Comparison of ENCODE assay signal across 8 cellular contexts in the genomic region with DNA sequence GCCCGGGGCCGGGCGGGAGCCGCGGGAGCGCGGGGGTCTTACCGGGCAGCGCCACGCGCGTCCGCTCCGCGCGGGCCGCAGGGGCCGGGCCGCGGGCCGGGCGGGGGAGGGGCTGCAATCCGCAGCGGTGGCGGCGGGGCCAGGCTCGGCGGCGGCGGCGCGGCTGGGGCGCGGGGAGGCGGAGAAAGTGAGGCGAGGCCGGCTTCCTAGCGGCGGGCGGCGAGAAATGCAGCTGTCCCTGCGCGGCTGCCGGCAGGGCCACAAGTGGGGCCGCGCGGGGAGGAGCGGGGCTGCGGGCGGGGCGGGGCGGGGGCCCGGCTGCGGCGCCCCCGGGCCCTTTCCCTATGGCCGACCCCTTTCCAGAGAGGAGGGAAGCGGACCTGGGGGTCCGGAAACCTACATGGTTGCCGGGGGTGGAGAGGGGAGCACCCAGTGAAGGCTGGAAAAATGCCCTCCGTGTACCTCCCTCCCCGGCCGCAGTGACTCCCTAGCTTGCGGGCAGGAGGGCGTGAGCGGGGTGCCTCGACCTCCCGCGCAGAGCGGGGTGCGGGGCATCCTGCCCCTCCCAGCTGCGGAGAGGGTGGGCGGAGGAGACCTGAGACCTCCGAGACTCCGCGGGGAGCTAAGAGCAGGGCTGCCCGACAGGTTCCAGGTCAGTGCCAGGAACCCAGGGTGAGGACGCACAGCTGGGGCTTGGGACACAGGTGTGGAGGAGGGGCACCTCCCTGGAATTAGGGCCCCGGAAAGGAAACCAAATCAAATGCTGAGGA. TPM values are rescaled to one million over a fixed set of nuclear protein-coding genes. Genes with fewer than 3 reads are reported as not detected.
DNase-seq lines count a peak whose midpoint lies in the region; ATAC-seq, FAIRE-seq and TF ChIP-seq lines count a peak whose summit lies in the region.

A gene with protein sequence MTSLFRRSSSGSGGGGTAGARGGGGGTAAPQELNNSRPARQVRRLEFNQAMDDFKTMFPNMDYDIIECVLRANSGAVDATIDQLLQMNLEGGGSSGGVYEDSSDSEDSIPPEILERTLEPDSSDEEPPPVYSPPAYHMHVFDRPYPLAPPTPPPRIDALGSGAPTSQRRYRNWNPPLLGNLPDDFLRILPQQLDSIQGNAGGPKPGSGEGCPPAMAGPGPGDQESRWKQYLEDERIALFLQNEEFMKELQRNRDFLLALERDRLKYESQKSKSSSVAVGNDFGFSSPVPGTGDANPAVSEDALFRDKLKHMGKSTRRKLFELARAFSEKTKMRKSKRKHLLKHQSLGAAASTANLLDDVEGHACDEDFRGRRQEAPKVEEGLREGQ (minus strand): TSS at position 230 of the 770 bp plus-strand sequence. CDS start 69,848 bp downstream, outside the sequence.

- no peaks in the 10 kb centered on the region for H3K9me2 ChIP-seq in hepatocyte (replicated peaks; ENCODE audit: insufficient read depth)

- peak within 1 kb of the TSS; percentile 99 for H3K4me2 ChIP-seq in KMS-11
- peak within 1 kb of the TSS; percentile 96 for H3K4me2 ChIP-seq in astrocyte (ENCODE audit: low read length)
- peak within 1 kb of the TSS; percentile 99 for H3K4me2 ChIP-seq in hepatocyte

- H3K79me2 ChIP-seq in KMS-11 (ENCODE audit: insufficient read depth, low read depth), result no peaks in the 10 kb centered on the region
- H3K79me2 ChIP-seq in astrocyte (ENCODE audit: insufficient read depth, low read length), result peaks cover 31% of the 10 kb centered on the region
- peaks cover 31% of the 10 kb centered on the region for H3K79me2 ChIP-seq in hepatocyte

- H3K4me3 Mint-ChIP-seq in T-helper 17 cell (peak within 1 kb of the TSS; percentile 85), astrocyte (ENCODE audit: unreplicated experiment) (peak within 1 kb of the TSS; percentile 91)

- H3K27me3 ChIP-seq in KMS-11 (ENCODE audit: insufficient read depth, low read depth) (peaks cover 54% of the 10 kb centered on the region), astrocyte (ENCODE audit: insufficient read depth, low read length) (no peaks in the 10 kb centered on the region), hepatocyte (no peaks in the 10 kb centered on the region), rectal smooth muscle tissue (ENCODE audit: control insufficient read depth, insufficient read depth, low read length) (no peaks in the 10 kb centered on the region), aorta (ENCODE audit: control insufficient read depth in 1 of 2, insufficient read depth in 2 of 2, low read length in 1 of 2) (no peaks in the 10 kb centered on the region)

- H3K4me1 ChIP-seq in KMS-11 (ENCODE audit: low read depth, poor library complexity, severe bottlenecking) (peaks cover 33% of the 10 kb centered on the region), astrocyte (ENCODE audit: insufficient read depth, low read length) (peaks cover 33% of the 10 kb centered on the region), hepatocyte (ENCODE audit: insufficient read depth) (peaks cover 33% of the 10 kb centered on the region), rectal smooth muscle tissue (ENCODE audit: control insufficient read depth, insufficient read depth, low read length) (peaks cover 30% of the 10 kb centered on the region), aorta (ENCODE audit: control insufficient read depth in 1 of 2, insufficient read depth in 2 of 2, low read length in 2 of 2) (no peaks in the 10 kb centered on the region)

- H3K9me3 ChIP-seq in T-helper 17 cell (ENCODE audit: control insufficient read depth, low read length, poor library complexity, severe bottlenecking) (no peaks in the 10 kb centered on the region), astrocyte (ENCODE audit: insufficient read depth, low read depth, low read length) (no peaks in the 10 kb centered on the region), hepatocyte (ENCODE audit: low read depth) (no peaks in the 10 kb centered on the region), aorta (ENCODE audit: control insufficient read depth, low read length) (no peaks in the 10 kb centered on the region)

- H3K27ac ChIP-seq in KMS-11 (no peak within 1 kb of the TSS), astrocyte (ENCODE audit: low read depth, low read length) (peak within 1 kb of the TSS; percentile 57), hepatocyte (peak within 1 kb of the TSS; percentile 89), rectal smooth muscle tissue (ENCODE audit: low read depth, low read length) (peak within 1 kb of the TSS; percentile 97), aorta (ENCODE audit: low read depth in 1 of 2, low read length in 2 of 2) (peak within 1 kb of the TSS; percentile 97 to 99)

- H3K36me3 Mint-ChIP-seq in T-helper 17 cell (ENCODE audit: low read depth) (no peaks in the 10 kb centered on the region), astrocyte (ENCODE audit: low read depth, unreplicated experiment) (no peaks in the 10 kb centered on the region)

- ATAC-seq in T-helper 17 cell (peak; percentile 88), aorta (ENCODE audit: low FRiP score) (peak; percentile 83)

- intact Hi-C loops in aorta (cut with DNase I), result loop anchor here in 1 of 2 donors (5.0 kb wide), 1 partner anchor 78 kb away; no protein-coding TSS in a partner anchor

- FAIRE-seq in astrocyte (lab: Jason Lieb, UNC), result no peak

- H3K4me1 Mint-ChIP-seq in T-helper 17 cell (peaks cover 25% of the 10 kb centered on the region), astrocyte (ENCODE audit: low read depth, unreplicated experiment) (peaks cover 46% of the 10 kb centered on the region)

- peaks cover 2% of the 10 kb centered on the region for H3K9me3 Mint-ChIP-seq in astrocyte (ENCODE audit: unreplicated experiment)

- H3K36me3 ChIP-seq in KMS-11 (ENCODE audit: insufficient read depth) (no peaks in the 10 kb centered on the region), astrocyte (ENCODE audit: insufficient read depth, low read length) (no peaks in the 10 kb centered on the region), hepatocyte (replicated peaks; ENCODE audit: insufficient read depth, low read depth) (no peaks in the 10 kb centered on the region), rectal smooth muscle tissue (ENCODE audit: control insufficient read depth, insufficient read depth, low read length) (no peaks in the 10 kb centered on the region), aorta (ENCODE audit: control insufficient read depth in 1 of 2, insufficient read depth in 2 of 2, low read length in 1 of 2) (no peaks in the 10 kb centered on the region)

- H3K27me3 Mint-ChIP-seq in T-helper 17 cell (peaks cover 31% of the 10 kb centered on the region), astrocyte (ENCODE audit: low read depth, unreplicated experiment) (no peaks in the 10 kb centered on the region)

- 1% methylated on average over 27 of the region's 79 CpGs for WGBS in hepatocyte (ENCODE audit: low lambda C conversion rate, missing lambda C conversion rate)
- 1% methylated on average over 20 to 79 of the region's 79 CpGs for WGBS in aorta, 2 donors

- DNase-seq in DMS153 (lab: John Stamatoyannopoulos, UW), result peak; percentile 19
- no peak for DNase-seq in DMS153 treated with DMSO at 0.1 percent for 48 hours (lab: John Stamatoyannopoulos, UW; ENCODE audit: unreplicated experiment)
- DNase-seq in T-helper 17 cell, result peak; percentile 45 to 65 (median 60)
- DNase-seq in astrocyte (ENCODE audit: low read depth), result no peak
- peak; percentile 91 for DNase-seq in hepatocyte (ENCODE audit: low spot score)
- peak; percentile 88 to 95 for DNase-seq in aorta

- H2AFZ ChIP-seq in KMS-11 (ENCODE audit: low read depth) (peak within 1 kb of the TSS; percentile 45; the same call in 1 of the 2 replicates), astrocyte (ENCODE audit: low read depth, low read length) (peak within 1 kb of the TSS; percentile 68), hepatocyte (peak within 1 kb of the TSS; percentile 89)

- H3K4me3 ChIP-seq in KMS-11 (IDR thresholded peaks at IDR 0.05; ENCODE audit: insufficient read depth, low read depth, low read length) (no peak within 1 kb of the TSS), astrocyte (ENCODE audit: insufficient read depth, low read depth, low read length) (peak within 1 kb of the TSS; percentile 67), hepatocyte (peak within 1 kb of the TSS; percentile 85), rectal smooth muscle tissue (ENCODE audit: low read length) (peak within 1 kb of the TSS; percentile 79), aorta (ENCODE audit: low read length in 2 of 2) (peak within 1 kb of the TSS; percentile 92 to 94)

- H3K27ac Mint-ChIP-seq in T-helper 17 cell (peak within 1 kb of the TSS; percentile 43), astrocyte (ENCODE audit: unreplicated experiment) (peak within 1 kb of the TSS; percentile 93)

- H4K20me1 ChIP-seq in KMS-11 (ENCODE audit: insufficient read depth), result no peaks in the 10 kb centered on the region
- H4K20me1 ChIP-seq in astrocyte (ENCODE audit: insufficient read depth, low read length), result no peaks in the 10 kb centered on the region
- no peaks in the 10 kb centered on the region for H4K20me1 ChIP-seq in hepatocyte (ENCODE audit: insufficient read depth, poor library complexity, severe bottlenecking)

- H3K9ac ChIP-seq in KMS-11 (no peak within 1 kb of the TSS), astrocyte (ENCODE audit: low read length) (peak within 1 kb of the TSS; percentile 85), rectal smooth muscle tissue (ENCODE audit: low read length) (peak within 1 kb of the TSS; percentile 71)

- TF ChIP-seq CTCF in KMS-11 (conservative IDR thresholded peaks at IDR 0.05; ENCODE audit: low read depth, low read length) (0 out of 2 replicates have a peak, but pooled peaks have one; percentile 8), astrocyte (IDR thresholded peaks at IDR 0.05; ENCODE audit: insufficient read depth, low read depth, low read length) (no peak), hepatocyte (IDR thresholded peaks at IDR 0.05; ENCODE audit: poor library complexity) (no peak)

RNA-seq across cellular contexts. Expression of the gene that starts here (rescaled TPM):
- total RNA-seq in T-helper 17 cell (under 1 TPM; 0.21 to 0.82 TPM), astrocyte (37.4 and 43.7 TPM in 2 replicates), hepatocyte (9.3 and 11.6 TPM in 2 replicates), aorta (10 to 100 TPM; 42.9 to 43.6 TPM)
- polyA plus RNA-seq in hepatocyte (23.3 and 27.4 TPM in 2 replicates), aorta (10 to 100 TPM; 25.4 to 26.7 TPM)

Comparison
In these comparisons a context has a peak if more than half of its experiments do, and no peak if none do; other contexts are left out.
1. DNase-seq: peak in DMS153 (single experiment), hepatocyte (single experiment) and aorta (2 of 2); none in DMS153 treated with DMSO at 0.1 percent for 48 hours (single experiment) and astrocyte (single experiment).
2. Peak in DNase-seq and ATAC-seq in T-helper 17 cell; RNA of the gene not detected or under 1 TPM.
3. Peak in every context shown above with its lines, with median percentiles within 50 percentile points of each other: H2AFZ ChIP-seq and H3K4me2 ChIP-seq.